Comparison of ENCODE assay signal across 29 cellular contexts in genomic region chr14:53626771-53627170, GRCh38.
"Had no signal": no experiment of that assay in that cellular context is flagged by ENCODE, and none has a peak within 500 bp of the region (broad histone marks: within the 10 kb centered on the region; RNA-seq: fewer than 3 reads in every experiment).

No MANE protein-coding gene starts in this region.

- H3K36me3 ChIP-seq: adrenal gland, esophagus muscularis mucosa, gastroesophageal sphincter had no signal

- ATAC-seq: activated CD4-positive, alpha-beta T cell treated with anti-CD3 and anti-CD28 coated beads for 36 hours; activated CD8-positive, alpha-beta memory T cell treated with anti-CD3 and anti-CD28 coated beads, Interleukin-2, amount 10 ng/mL, durations not matched to agents 7 days and 5 days; activated CD8-positive, alpha-beta T cell treated with anti-CD3 and anti-CD28 coated beads, Interleukin-2, amount 10 ng/mL, durations not matched to agents 7 days and 5 days; activated naive CD8-positive, alpha-beta T cell treated with anti-CD3 and anti-CD28 coated beads, Interleukin-2, amount 50 U/mL, for 24 hours; body of pancreas; effector memory CD8-positive, alpha-beta T cell; gastroesophageal sphincter had no signal

- FAIRE-seq: colon had no signal

- H3K9me3 ChIP-seq: adrenal gland, body of pancreas, esophagus muscularis mucosa, gastroesophageal sphincter had no signal

- H3K4me3 ChIP-seq: adrenal gland, body of pancreas, esophagus muscularis mucosa, gastroesophageal sphincter had no signal

- H3K27me3 ChIP-seq: adrenal gland, esophagus muscularis mucosa, gastroesophageal sphincter had no signal

- H3K27ac ChIP-seq: adrenal gland, body of pancreas, esophagus muscularis mucosa, gastroesophageal sphincter had no signal

- H3K4me1 ChIP-seq: adrenal gland had no signal

- DNase-seq: activated CD4-positive, alpha-beta memory T cell treated with anti-CD3 and anti-CD28 coated beads for 36 hours; activated CD4-positive, alpha-beta T cell treated with anti-CD3 and anti-CD28 coated beads for 36 hours; activated CD4-positive, alpha-beta T cell treated with anti-CD3 and anti-CD28 coated beads, Interleukin-2, amount 10 ng/mL, durations not matched to agents 24 days and 14 days; activated CD4-positive, CD25-positive, alpha-beta regulatory T cell; activated CD4-positive, CD25-positive, alpha-beta regulatory T cell treated with anti-CD3 and anti-CD28 coated beads, Interleukin-2, amount 50 U/mL, for 72 hours; activated CD8-positive, alpha-beta memory T cell treated with anti-CD3 and anti-CD28 coated beads, Interleukin-2, amount 10 ng/mL, durations not matched to agents 7 days and 5 days; activated CD8-positive, alpha-beta memory T cell treated with anti-CD3 and anti-CD28 coated beads, Interleukin-2, amount 50 U/mL, for 4 hours; activated CD8-positive, alpha-beta T cell treated with anti-CD3 and anti-CD28 coated beads, Interleukin-2, amount 10 ng/mL, durations not matched to agents 7 days and 5 days; activated effector memory CD4-positive, alpha-beta T cell treated with anti-CD3 and anti-CD28 coated beads, Interleukin-2, amount 50 U/mL, for 16 hours; activated naive CD4-positive, alpha-beta T cell treated with anti-CD3 and anti-CD28 coated beads for 36 hours; activated naive CD8-positive, alpha-beta T cell treated with anti-CD3 and anti-CD28 coated beads for 36 hours; activated naive CD8-positive, alpha-beta T cell treated with anti-CD3 and anti-CD28 coated beads, Interleukin-2, amount 50 U/mL, for 24 hours; activated T-cell treated with anti-CD3 and anti-CD28 coated beads, Interleukin-2, amount 50 U/mL, for 1 hour; activated T-cell treated with anti-CD3 and anti-CD28 coated beads, Interleukin-2, amount 50 U/mL, for 48 hours; adrenal gland; amygdala; aorta; body of pancreas; caudate nucleus; cortex of kidney; dermis blood vessel endothelial cell; effector CD4-positive, alpha-beta T cell; effector memory CD8-positive, alpha-beta T cell; erythroblast; foreskin melanocyte; T-helper 2 cell had no signal
